ENCODE assay signal across 19 cellular contexts in genomic region chr16:89027281-89027680, GRCh38. TPM values are rescaled to one million over a fixed set of nuclear protein-coding genes. Genes with fewer than 3 reads are reported as not detected.
DNase-seq lines count a peak whose midpoint lies in the region; ATAC-seq, FAIRE-seq and TF ChIP-seq lines count a peak whose summit lies in the region.
"Had no signal": no experiment of that assay in that cellular context is flagged by ENCODE, and none has a peak within 500 bp of the region (broad histone marks: within the 10 kb centered on the region; RNA-seq: fewer than 3 reads in every experiment).

No MANE protein-coding gene starts in this region.

- H4K20me1 ChIP-seq in K562 (replicated peaks; ENCODE audit: control insufficient read depth, insufficient read depth, low read length) = no peaks in the 10 kb centered on the region
- H4K20me1 ChIP-seq: BLaER1 treated with 17β-estradiol and CSF1 and Interleukin-3, amounts not matched to agents 10 nM and 100 nM had no signal

- no peak for TF ChIP-seq EP300 in K562 (IDR thresholded peaks at IDR 0.05; ENCODE audit: low read length)

- H3K4me3 ChIP-seq in K562 (no peak overlapping the region), testis (no peak overlapping the region)
- H3K4me3 ChIP-seq: BLaER1 treated with 17β-estradiol and CSF1 and Interleukin-3, amounts not matched to agents 10 nM and 100 nM had no signal

- FAIRE-seq in K562 (lab: Jason Lieb, UNC) = peak; percentile 81

- H3K9me3 ChIP-seq in K562 (replicated peaks; ENCODE audit: control insufficient read depth, insufficient read depth, low read depth, low read length) (peaks cover 5% of the 10 kb centered on the region), testis (no peaks in the 10 kb centered on the region)

- no peak for TF ChIP-seq POLR2A in K562 (conservative IDR thresholded peaks at IDR 0.05)
- TF ChIP-seq POLR2A in testis (IDR thresholded peaks at IDR 0.05) = no peak

- no peak overlapping the region for H3K9ac ChIP-seq in K562 (ENCODE audit: insufficient read depth in 1 of 2, low read depth in 2 of 2, low read length in 2 of 2)
- H3K9ac ChIP-seq: BLaER1 treated with 17β-estradiol and CSF1 and Interleukin-3, amounts not matched to agents 10 nM and 100 nM had no signal

- 53% methylated on average over 1 of the region's 1 CpG for WGBS in K562 (ENCODE audit: insufficient coverage, low coverage, missing lambda C conversion rate)
- 70 to 78% methylated on average over 1 of the region's 1 CpG for WGBS in testis, 2 donors

- TF ChIP-seq RAD21 in K562 (CRISPR knock-in tag; conservative IDR thresholded peaks at IDR 0.05 in 1 of 2, IDR thresholded peaks at IDR 0.05 in 1 of 2) = no peak

- H3K36me3 Mint-ChIP-seq in activated CD4-positive, alpha-beta T cell treated with anti-CD3 and anti-CD28 coated beads for 36 hours (ENCODE audit: low read depth) = peaks cover 11% of the 10 kb centered on the region
- peaks cover 21% of the 10 kb centered on the region for H3K36me3 Mint-ChIP-seq in activated naive CD8-positive, alpha-beta T cell treated with anti-CD3 and anti-CD28 coated beads for 36 hours
- peaks cover 5% of the 10 kb centered on the region for H3K36me3 Mint-ChIP-seq in activated naive CD8-positive, alpha-beta T cell treated with anti-CD3 and anti-CD28 coated beads, Interleukin-2, amount 50 U/mL, for 24 hours (ENCODE audit: low read depth)

- H3K9me1 ChIP-seq in K562 (ENCODE audit: control insufficient read depth, insufficient read depth, low read length) = no peaks in the 10 kb centered on the region

- POLR2A ChIA-PET in activated CD4-positive, alpha-beta T cell treated with anti-CD3 and anti-CD28 coated beads for 36 hours (lab: Charles Lee) = no interaction called here
- POLR2A ChIA-PET in K562 (lab: Yijun Ruan, JAX) = interaction anchor here (0.6 to 1.6 kb wide), 4 partner anchors 10 to 973 kb away, joined by 3 to 5 read pairs (median 4); no protein-coding TSS in a partner anchor

- TF ChIP-seq CTCF in K562 (IDR thresholded peaks at IDR 0.05 in 2 of 3, conservative IDR thresholded peaks at IDR 0.05 in 1 of 3; ENCODE audit: insufficient read depth in 2 of 3, low read depth in 1 of 3, low read length in 3 of 3) = no peak
- TF ChIP-seq CTCF in testis (IDR thresholded peaks at IDR 0.05) = no peak

- DNase-seq in activated CD4-positive, alpha-beta T cell treated with anti-CD3 and anti-CD28 coated beads for 36 hours = no peak
- no peak for DNase-seq in activated CD4-positive, alpha-beta T cell treated with anti-CD3 and anti-CD28 coated beads, Interleukin-2, amount 50 U/mL, for 1 hour
- no peak for DNase-seq in activated naive CD8-positive, alpha-beta T cell treated with anti-CD3 and anti-CD28 coated beads for 36 hours
- DNase-seq in activated naive CD8-positive, alpha-beta T cell treated with anti-CD3 and anti-CD28 coated beads, Interleukin-2, amount 50 U/mL, for 24 hours = no peak
- DNase-seq in K562 (ENCODE audit: extremely low read depth in 1 of 4, low spot score in 3 of 4) (no peak), testis (no peak)
- DNase-seq: Calu3; CD8-positive, alpha-beta T cell; DMS79 treated with DMSO at 0.1 percent for 48 hours; GF-D8; GOT3; H7; HFFc6 had no signal

- H3K4me3 Mint-ChIP-seq in activated CD4-positive, alpha-beta T cell treated with anti-CD3 and anti-CD28 coated beads for 36 hours = no peak overlapping the region
- H3K4me3 Mint-ChIP-seq in activated naive CD8-positive, alpha-beta T cell treated with anti-CD3 and anti-CD28 coated beads for 36 hours = no peak overlapping the region
- no peak overlapping the region for H3K4me3 Mint-ChIP-seq in activated naive CD8-positive, alpha-beta T cell treated with anti-CD3 and anti-CD28 coated beads, Interleukin-2, amount 50 U/mL, for 24 hours
- H3K4me3 Mint-ChIP-seq: B cell; CD8-positive, alpha-beta T cell; HFFc6 had no signal

- in situ Hi-C loops in K562 (cut with MboI) = no loop called here

- no peak overlapping the region for H3K4me2 ChIP-seq in K562 (ENCODE audit: insufficient read depth, low read length)
- H3K4me2 ChIP-seq: BLaER1 treated with 17β-estradiol and CSF1 and Interleukin-3, amounts not matched to agents 10 nM and 100 nM had no signal

- CTCF ChIA-PET in activated CD4-positive, alpha-beta T cell treated with anti-CD3 and anti-CD28 coated beads for 36 hours (lab: Charles Lee) = no interaction called here
- CTCF ChIA-PET in K562 (lab: Yijun Ruan, JAX; ENCODE audit: low intra/inter-chr PET ratio) = no interaction called here

- BruUV-seq in K562 (replicated peaks; lab: Mats Ljungman, UMichigan) = no TSS peak

- peaks cover 15 to 25% of the 10 kb centered on the region in 2 experiments for H3K4me1 ChIP-seq in K562 (replicated peaks in 1 of 2; ENCODE audit: control insufficient read depth in 2 of 2, insufficient read depth in 2 of 2, low read length in 2 of 2)
- H3K4me1 ChIP-seq in testis = no peaks in the 10 kb centered on the region

- intact Hi-C loops in activated CD4-positive, alpha-beta T cell treated with anti-CD3 and anti-CD28 coated beads for 36 hours (cut with DNase I, micrococcal nuclease) = loop anchor here in 1 of 2 experiments (2.0 kb wide), 1 partner anchor 70 kb away; no protein-coding TSS in a partner anchor
- intact Hi-C loops in K562 (cut with micrococcal nuclease) (no loop called here), testis (cut with DNase I; ENCODE audit: low total_unique reads) (no loop called here)

- peaks cover 33% of the 10 kb centered on the region for H3K4me1 Mint-ChIP-seq in activated CD4-positive, alpha-beta T cell treated with anti-CD3 and anti-CD28 coated beads for 36 hours
- peaks cover 20% of the 10 kb centered on the region for H3K4me1 Mint-ChIP-seq in activated naive CD8-positive, alpha-beta T cell treated with anti-CD3 and anti-CD28 coated beads for 36 hours
- H3K4me1 Mint-ChIP-seq in activated naive CD8-positive, alpha-beta T cell treated with anti-CD3 and anti-CD28 coated beads, Interleukin-2, amount 50 U/mL, for 24 hours = peaks cover 33% of the 10 kb centered on the region

- no peaks in the 10 kb centered on the region for H3K79me2 ChIP-seq in K562 (ENCODE audit: control insufficient read depth, insufficient read depth, low read length)

- peaks cover 3% of the 10 kb centered on the region for H3K27me3 Mint-ChIP-seq in activated CD4-positive, alpha-beta T cell treated with anti-CD3 and anti-CD28 coated beads for 36 hours
- H3K27me3 Mint-ChIP-seq in activated naive CD8-positive, alpha-beta T cell treated with anti-CD3 and anti-CD28 coated beads for 36 hours = peaks cover 9% of the 10 kb centered on the region
- H3K27me3 Mint-ChIP-seq in activated naive CD8-positive, alpha-beta T cell treated with anti-CD3 and anti-CD28 coated beads, Interleukin-2, amount 50 U/mL, for 24 hours = peaks cover 7% of the 10 kb centered on the region

- H2AFZ ChIP-seq in K562 (ENCODE audit: low read depth, low read length) = no peak overlapping the region

- no peaks in the 10 kb centered on the region for H3K36me3 ChIP-seq in K562 (ENCODE audit: control insufficient read depth, insufficient read depth, low read length)
- H3K36me3 ChIP-seq in testis (ENCODE audit: low read depth, missing control alignments) = no peaks in the 10 kb centered on the region
- H3K36me3 ChIP-seq: BLaER1 treated with 17β-estradiol and CSF1 and Interleukin-3, amounts not matched to agents 10 nM and 100 nM had no signal

- H3K27ac Mint-ChIP-seq in activated CD4-positive, alpha-beta T cell treated with anti-CD3 and anti-CD28 coated beads for 36 hours = peak overlapping the region; percentile 43
- peak overlapping the region; percentile 28 for H3K27ac Mint-ChIP-seq in activated naive CD8-positive, alpha-beta T cell treated with anti-CD3 and anti-CD28 coated beads for 36 hours
- no peak overlapping the region for H3K27ac Mint-ChIP-seq in activated naive CD8-positive, alpha-beta T cell treated with anti-CD3 and anti-CD28 coated beads, Interleukin-2, amount 50 U/mL, for 24 hours
- H3K27ac Mint-ChIP-seq: B cell, HFFc6 had no signal

- no peaks in the 10 kb centered on the region for H3K27me3 ChIP-seq in K562 (ENCODE audit: control insufficient read depth in 2 of 2, insufficient read depth in 2 of 2, low read length in 2 of 2)
- no peaks in the 10 kb centered on the region for H3K27me3 ChIP-seq in testis
- H3K27me3 ChIP-seq: BLaER1 treated with 17β-estradiol and CSF1 and Interleukin-3, amounts not matched to agents 10 nM and 100 nM had no signal

- H3K27ac ChIP-seq in K562 (ENCODE audit: extremely low read depth, low read depth, low read length) = no peak overlapping the region
- H3K27ac ChIP-seq in testis = no peak overlapping the region
- H3K27ac ChIP-seq: BLaER1 treated with 17β-estradiol and CSF1 and Interleukin-3, amounts not matched to agents 10 nM and 100 nM; HL-60 had no signal

- H3K9me3 Mint-ChIP-seq in activated CD4-positive, alpha-beta T cell treated with anti-CD3 and anti-CD28 coated beads for 36 hours (ENCODE audit: low read depth) = peaks cover 20% of the 10 kb centered on the region
- peaks cover 26% of the 10 kb centered on the region for H3K9me3 Mint-ChIP-seq in activated naive CD8-positive, alpha-beta T cell treated with anti-CD3 and anti-CD28 coated beads for 36 hours
- peaks cover 21% of the 10 kb centered on the region for H3K9me3 Mint-ChIP-seq in activated naive CD8-positive, alpha-beta T cell treated with anti-CD3 and anti-CD28 coated beads, Interleukin-2, amount 50 U/mL, for 24 hours

- no peak for ATAC-seq in activated CD4-positive, alpha-beta T cell treated with anti-CD3 and anti-CD28 coated beads for 36 hours
- no peak for ATAC-seq in activated naive CD8-positive, alpha-beta T cell treated with anti-CD3 and anti-CD28 coated beads, Interleukin-2, amount 50 U/mL, for 24 hours
- ATAC-seq in K562 = no peak
- ATAC-seq: CD8-positive, alpha-beta T cell; HCT116 had no signal

RNA-seq across cellular contexts. Expression of gene CBFA2T3, which starts 50.3 kb away (rescaled TPM):
- total RNA-seq in activated CD4-positive, alpha-beta T cell treated with anti-CD3 and anti-CD28 coated beads for 36 hours = under 1 TPM; 0.30 to 0.34 TPM
- total RNA-seq in activated naive CD8-positive, alpha-beta T cell treated with anti-CD3 and anti-CD28 coated beads for 36 hours = under 1 TPM; 0.28 to 0.56 TPM
- 73.4 and 198 TPM in 2 replicates for total RNA-seq in K562 (2011; cell fraction: chromatin; rRNA removed; ENCODE audit: low replicate concordance)
- 67.4 and 69.3 TPM in 2 replicates for total RNA-seq in K562 (2011; cell fraction: nucleolus; rRNA removed)
- 45.3 and 67.3 TPM in 2 replicates for total RNA-seq in K562 (2011; cell fraction: nucleoplasm; rRNA removed)
- total RNA-seq in K562 (2014; rRNA removed) = 13.5 and 20.8 TPM in 2 replicates
- total RNA-seq in K562 (2014; rRNA removed; fragmentation: Illumina TruSeq; extraction: Trizol) = 3.9 and 5.9 TPM in 2 replicates
- total RNA-seq in K562 (2015; rRNA removed; fragmentation: Illumina TruSeq; extraction: Trizol) = 6.7 and 7.8 TPM in 2 replicates
- total RNA-seq in K562 (2021) = 114 and 145 TPM in 2 replicates
- 6.4 and 11.3 TPM in 2 replicates for polyA plus RNA-seq in K562 (2011; rRNA removed)
- polyA plus RNA-seq in K562 (2011; cell fraction: cytosol; rRNA removed) = 5.6 and 15.0 TPM in 2 replicates
- polyA plus RNA-seq in K562 (2011; cell fraction: nucleus; rRNA removed) = 67.2 and 126 TPM in 2 replicates
- polyA plus RNA-seq in K562 (2012) = 55.0 and 86.5 TPM in 2 replicates
- polyA plus RNA-seq in K562 (2014; fragmentation: Illumina TruSeq; extraction: Trizol) = 24.2 and 46.3 TPM in 2 replicates
- 1 to 10 TPM; 2.3 to 2.7 TPM for polyA plus RNA-seq in K562 (2014; fragmentation: Nextera tagmentation; extraction: Ambion mirVana)
- 34.3 and 35.3 TPM in 2 replicates for polyA plus RNA-seq in K562 (2014; rRNA removed)
- 9.5 and 9.7 TPM in 2 replicates for polyA minus RNA-seq in K562 (2011; rRNA and poly(A)+ RNA removed)
- polyA minus RNA-seq in K562 (2011; cell fraction: cytosol; rRNA and poly(A)+ RNA removed) = 32.1 and 46.1 TPM in 2 replicates
- polyA minus RNA-seq in K562 (2011; cell fraction: nucleus; rRNA and poly(A)+ RNA removed) = 21.1 and 34.5 TPM in 2 replicates
- total RNA-seq in testis = 10 to 100 TPM in 1 of 2 donors, 1 to 10 TPM in 1; 9.2 to 11.9 TPM
- 7.1 TPM for polyA plus RNA-seq in testis (ENCODE audit: insufficient read depth, low read depth, low replicate concordance)
- total RNA-seq: A172, Calu3, HFFc6, HT1080 had no signal
